1 cellular context compared by ENCODE assay signal in the genomic region with DNA sequence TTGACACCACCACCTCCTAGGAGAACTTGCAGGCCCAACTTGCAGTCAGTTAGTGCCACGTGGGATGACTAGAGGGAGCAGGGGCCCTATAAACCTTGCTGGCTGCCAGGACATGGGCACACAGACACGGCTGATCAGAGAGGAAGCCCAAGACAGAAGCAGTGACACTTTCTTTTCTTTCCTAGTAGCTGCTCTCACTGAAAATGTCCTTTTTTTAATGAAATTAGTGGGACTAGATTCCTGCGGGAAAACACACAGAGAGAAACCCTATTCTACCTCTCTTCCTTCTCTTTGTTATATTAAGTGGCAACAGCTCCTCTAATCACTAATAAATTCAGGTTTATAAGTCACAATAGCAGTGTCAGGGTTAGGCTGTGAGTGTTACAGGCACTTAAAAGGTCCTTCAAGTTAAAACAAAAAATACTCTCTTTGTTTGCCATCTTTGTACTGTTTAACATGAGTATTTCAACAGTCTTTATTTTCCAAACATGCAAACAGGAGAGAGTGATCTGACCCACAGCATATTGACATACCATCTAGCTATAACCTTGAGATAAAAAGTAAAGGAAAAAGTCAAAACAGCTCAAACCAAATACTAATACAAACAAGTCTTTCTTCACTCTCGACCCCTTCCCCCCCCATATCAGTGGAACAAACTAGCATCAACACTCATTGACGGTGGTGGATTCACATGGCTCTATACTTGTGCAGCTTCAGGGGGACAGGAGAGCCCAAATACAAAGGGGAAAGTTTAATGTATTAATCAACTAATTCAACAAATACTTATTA.
TF ChIP-seq lines count a peak whose summit lies in the region.

No MANE protein-coding gene starts in this region.

TF ChIP-seq in HepG2, 621 proteins besides CTCF, POLR2A, EP300 and RAD21 (continued from another document):
- TF ChIP-seq, protein P1, sequence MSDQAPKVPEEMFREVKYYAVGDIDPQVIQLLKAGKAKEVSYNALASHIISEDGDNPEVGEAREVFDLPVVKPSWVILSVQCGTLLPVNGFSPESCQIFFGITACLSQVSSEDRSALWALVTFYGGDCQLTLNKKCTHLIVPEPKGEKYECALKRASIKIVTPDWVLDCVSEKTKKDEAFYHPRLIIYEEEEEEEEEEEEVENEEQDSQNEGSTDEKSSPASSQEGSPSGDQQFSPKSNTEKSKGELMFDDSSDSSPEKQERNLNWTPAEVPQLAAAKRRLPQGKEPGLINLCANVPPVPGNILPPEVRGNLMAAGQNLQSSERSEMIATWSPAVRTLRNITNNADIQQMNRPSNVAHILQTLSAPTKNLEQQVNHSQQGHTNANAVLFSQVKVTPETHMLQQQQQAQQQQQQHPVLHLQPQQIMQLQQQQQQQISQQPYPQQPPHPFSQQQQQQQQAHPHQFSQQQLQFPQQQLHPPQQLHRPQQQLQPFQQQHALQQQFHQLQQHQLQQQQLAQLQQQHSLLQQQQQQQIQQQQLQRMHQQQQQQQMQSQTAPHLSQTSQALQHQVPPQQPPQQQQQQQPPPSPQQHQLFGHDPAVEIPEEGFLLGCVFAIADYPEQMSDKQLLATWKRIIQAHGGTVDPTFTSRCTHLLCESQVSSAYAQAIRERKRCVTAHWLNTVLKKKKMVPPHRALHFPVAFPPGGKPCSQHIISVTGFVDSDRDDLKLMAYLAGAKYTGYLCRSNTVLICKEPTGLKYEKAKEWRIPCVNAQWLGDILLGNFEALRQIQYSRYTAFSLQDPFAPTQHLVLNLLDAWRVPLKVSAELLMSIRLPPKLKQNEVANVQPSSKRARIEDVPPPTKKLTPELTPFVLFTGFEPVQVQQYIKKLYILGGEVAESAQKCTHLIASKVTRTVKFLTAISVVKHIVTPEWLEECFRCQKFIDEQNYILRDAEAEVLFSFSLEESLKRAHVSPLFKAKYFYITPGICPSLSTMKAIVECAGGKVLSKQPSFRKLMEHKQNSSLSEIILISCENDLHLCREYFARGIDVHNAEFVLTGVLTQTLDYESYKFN (CRISPR knock-in tag; conservative IDR thresholded peaks at IDR 0.05) = peak; percentile 97
- TF ChIP-seq YY1 (IDR thresholded peaks at IDR 0.05; ENCODE audit: insufficient read depth, insufficient replicate concordance, low read depth, low read length) (peak; percentile 11), KDM6A (CRISPR knock-in tag; IDR thresholded peaks at IDR 0.05; ENCODE audit: low read depth) (peak; percentile 85; the same call in 1 of the 2 replicates), ZNF281 (CRISPR knock-in tag; IDR thresholded peaks at IDR 0.05; ENCODE audit: borderline replicate concordance) (peak; percentile 91), ZSCAN29 (CRISPR knock-in tag; conservative IDR thresholded peaks at IDR 0.05) (0 out of 2 replicates have a peak, but pooled peaks have one; percentile 63)
- TF ChIP-seq, protein P2, sequence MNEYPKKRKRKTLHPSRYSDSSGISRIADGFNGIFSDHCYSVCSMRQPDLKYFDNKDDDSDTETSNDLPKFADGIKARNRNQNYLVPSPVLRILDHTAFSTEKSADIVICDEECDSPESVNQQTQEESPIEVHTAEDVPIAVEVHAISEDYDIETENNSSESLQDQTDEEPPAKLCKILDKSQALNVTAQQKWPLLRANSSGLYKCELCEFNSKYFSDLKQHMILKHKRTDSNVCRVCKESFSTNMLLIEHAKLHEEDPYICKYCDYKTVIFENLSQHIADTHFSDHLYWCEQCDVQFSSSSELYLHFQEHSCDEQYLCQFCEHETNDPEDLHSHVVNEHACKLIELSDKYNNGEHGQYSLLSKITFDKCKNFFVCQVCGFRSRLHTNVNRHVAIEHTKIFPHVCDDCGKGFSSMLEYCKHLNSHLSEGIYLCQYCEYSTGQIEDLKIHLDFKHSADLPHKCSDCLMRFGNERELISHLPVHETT (CRISPR knock-in tag; conservative IDR thresholded peaks at IDR 0.05) = 0 out of 2 replicates have a peak, but pooled peaks have one; percentile 46
